Comparison of ENCODE assay signal across 22 cellular contexts in the genomic region with DNA sequence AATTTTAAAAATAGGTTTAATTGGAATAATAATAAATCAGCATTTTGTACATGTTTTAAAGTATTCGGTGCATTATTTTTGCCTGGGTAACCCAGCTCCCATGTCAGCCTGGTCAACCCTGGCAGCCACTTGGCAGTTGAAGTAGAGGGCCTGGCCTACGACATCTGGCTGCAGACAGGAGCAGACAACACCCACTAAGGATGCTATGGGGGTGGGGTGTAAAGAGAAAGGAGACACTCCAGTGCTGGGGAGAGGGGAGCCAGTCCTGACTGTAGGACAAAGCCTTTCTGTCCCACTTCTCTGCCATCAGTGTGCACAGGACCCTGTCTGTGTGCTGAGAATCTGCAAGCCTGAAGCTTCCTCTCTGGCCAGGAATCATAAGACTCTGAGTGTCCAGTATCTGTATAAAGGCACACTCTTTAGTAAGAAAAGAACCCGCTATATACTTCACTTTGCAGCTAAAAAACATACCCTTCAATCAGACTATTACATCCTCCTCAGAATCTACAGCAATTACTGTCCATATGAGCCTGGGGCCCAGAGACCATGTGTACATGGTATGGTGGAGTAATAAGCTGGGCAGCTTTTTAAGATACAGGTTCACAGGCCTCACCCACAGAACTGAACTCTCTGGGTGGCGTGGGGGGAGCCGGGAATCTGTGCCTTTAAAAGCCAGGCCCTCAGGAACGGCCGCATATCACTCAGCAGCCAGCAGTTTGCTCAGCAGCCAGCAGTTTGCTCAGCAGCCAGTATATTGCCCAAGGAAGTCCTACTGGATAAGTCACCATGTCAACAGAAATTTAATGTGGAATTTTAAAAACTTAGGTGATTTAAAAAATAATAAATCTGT.
DNase-seq lines count a peak whose midpoint lies in the region; ATAC-seq and TF ChIP-seq lines count a peak whose summit lies in the region.
"Had no signal": no experiment of that assay in that cellular context is flagged by ENCODE, and none has a peak within 500 bp of the region (broad histone marks: within the 10 kb centered on the region; RNA-seq: fewer than 3 reads in every experiment).

No MANE protein-coding gene starts in this region.

- no peak overlapping the region for H3K4me3 Mint-ChIP-seq in MCF 10A (ENCODE audit: unreplicated experiment)
- H3K4me3 Mint-ChIP-seq in stimulated activated memory B cell treated with anti-CD40 and anti-IgM and Interleukin-4, amounts not matched to agents 10 μg/mL and 1 μg/mL and 100 μg/mL, for 72 hours, result no peak overlapping the region
- H3K4me3 Mint-ChIP-seq: activated naive CD4-positive, alpha-beta T cell treated with anti-CD3 and anti-CD28 coated beads for 36 hours; T-helper 2 cell treated with Interferon-gamma antibody and Interleukin-4, amounts not matched to agents 5 μg/mL and 100 μg/mL, for 36 hours had no signal

- no peak overlapping the region for H3K27ac Mint-ChIP-seq in MCF 10A (ENCODE audit: low read depth, unreplicated experiment)
- no peak overlapping the region for H3K27ac Mint-ChIP-seq in stimulated activated memory B cell treated with anti-CD40 and anti-IgM and Interleukin-4, amounts not matched to agents 10 μg/mL and 1 μg/mL and 100 μg/mL, for 72 hours
- H3K27ac Mint-ChIP-seq: activated naive CD4-positive, alpha-beta T cell treated with anti-CD3 and anti-CD28 coated beads for 36 hours; T-helper 2 cell treated with Interferon-gamma antibody and Interleukin-4, amounts not matched to agents 5 μg/mL and 100 μg/mL, for 36 hours had no signal

- H3K27me3 Mint-ChIP-seq in MCF 10A (ENCODE audit: insufficient read depth, unreplicated experiment), result no peaks in the 10 kb centered on the region
- no peaks in the 10 kb centered on the region for H3K27me3 Mint-ChIP-seq in stimulated activated memory B cell treated with anti-CD40 and anti-IgM and Interleukin-4, amounts not matched to agents 10 μg/mL and 1 μg/mL and 100 μg/mL, for 72 hours

- H3K9me3 Mint-ChIP-seq in MCF 10A (ENCODE audit: unreplicated experiment), result no peaks in the 10 kb centered on the region
- no peaks in the 10 kb centered on the region for H3K9me3 Mint-ChIP-seq in stimulated activated memory B cell treated with anti-CD40 and anti-IgM and Interleukin-4, amounts not matched to agents 10 μg/mL and 1 μg/mL and 100 μg/mL, for 72 hours
- H3K9me3 Mint-ChIP-seq: activated naive CD4-positive, alpha-beta T cell treated with anti-CD3 and anti-CD28 coated beads for 36 hours; T-helper 2 cell treated with Interferon-gamma antibody and Interleukin-4, amounts not matched to agents 5 μg/mL and 100 μg/mL, for 36 hours had no signal

- CTCF ChIA-PET in MCF 10A (lab: Yijun Ruan, JAX), result no interaction called here

- peaks cover 9% of the 10 kb centered on the region for H3K36me3 Mint-ChIP-seq in MCF 10A (ENCODE audit: insufficient read depth, unreplicated experiment)
- peaks cover 28% of the 10 kb centered on the region for H3K36me3 Mint-ChIP-seq in stimulated activated memory B cell treated with anti-CD40 and anti-IgM and Interleukin-4, amounts not matched to agents 10 μg/mL and 1 μg/mL and 100 μg/mL, for 72 hours

- no peak for TF ChIP-seq CTCF in MCF 10A (IDR thresholded peaks at IDR 0.05; ENCODE audit: unreplicated experiment)
- TF ChIP-seq CTCF in omental fat pad (IDR thresholded peaks at IDR 0.05), result no peak

- POLR2A ChIA-PET in MCF 10A (lab: Yijun Ruan, JAX), result interaction anchor here (0.6 to 0.9 kb wide), 2 partner anchors 12 to 68 kb away, joined by 4 read pairs; no protein-coding TSS in a partner anchor

- peaks cover 7% of the 10 kb centered on the region for H3K4me1 Mint-ChIP-seq in MCF 10A (ENCODE audit: insufficient read depth, unreplicated experiment)
- peaks cover 11% of the 10 kb centered on the region for H3K4me1 Mint-ChIP-seq in stimulated activated memory B cell treated with anti-CD40 and anti-IgM and Interleukin-4, amounts not matched to agents 10 μg/mL and 1 μg/mL and 100 μg/mL, for 72 hours

- ATAC-seq in SK-N-SH treated with all-trans-retinoic acid at 6 μM for 48 hours (peak; percentile 56), omental fat pad (ENCODE audit: low FRiP score) (no peak)
- no peak for ATAC-seq in stimulated activated memory B cell treated with anti-CD40 and anti-IgM and Interleukin-4, amounts not matched to agents 10 μg/mL and 1 μg/mL and 100 μg/mL, for 72 hours
- ATAC-seq: left lobe of liver, mucosa of descending colon, upper lobe of right lung had no signal

- DNase-seq in AG20443 (ENCODE audit: low spot score), result peak; percentile 44
- DNase-seq in EH (ENCODE audit: low read depth), result peak; percentile 15
- DNase-seq in medulla oblongata (ENCODE audit: extremely low spot score), result peak; percentile 39
- no peak for DNase-seq in MCF 10A (ENCODE audit: unreplicated experiment)
- DNase-seq in SHP77 treated with DMSO at 0.1 percent for 48 hours (lab: John Stamatoyannopoulos, UW), result no peak
- DNase-seq in omental fat pad (ENCODE audit: low spot score), result no peak
- DNase-seq: activated CD4-positive, CD25-positive, alpha-beta regulatory T cell; activated CD8-positive, alpha-beta memory T cell treated with anti-CD3 and anti-CD28 coated beads for 24 hours; activated naive CD4-positive, alpha-beta T cell treated with anti-CD3 and anti-CD28 coated beads for 36 hours; activated T-cell treated with anti-CD3 and anti-CD28 coated beads, Interleukin-2, amount 50 U/mL, for 48 hours; AML-193; effector CD8-positive, alpha-beta T cell; KG1; mucosa of descending colon; NCI-H2029 treated with DMSO at 0.1 percent for 48 hours; OCI-M1; stimulated activated CD8-positive, alpha-beta memory T cell treated with anti-CD3 and anti-CD28 coated beads, Interleukin-4, amount 100 ng/mL, for 48 hours; upper lobe of right lung had no signal

- no TSS peak for BruUV-seq in MCF 10A (replicated peaks; lab: Mats Ljungman, UMichigan)

- intact Hi-C loops in MCF 10A (cut with micrococcal nuclease), result no loop called here

TF ChIP-seq in SK-N-SH treated with all-trans-retinoic acid at 6 μM for 48 hours, 23 proteins besides CTCF, POLR2A, EP300 and RAD21:
- TF ChIP-seq OSR1 (CRISPR knock-in tag; IDR thresholded peaks at IDR 0.05) (no peak), ZNF565 (CRISPR knock-in tag; conservative IDR thresholded peaks at IDR 0.05; ENCODE audit: low read depth) (no peak), RARB (CRISPR knock-in tag; IDR thresholded peaks at IDR 0.05) (no peak), TCF4 (CRISPR knock-in tag; IDR thresholded peaks at IDR 0.05; ENCODE audit: borderline replicate concordance) (no peak), ZC3H10 (CRISPR knock-in tag; IDR thresholded peaks at IDR 0.05) (no peak), PPARA (CRISPR knock-in tag; IDR thresholded peaks at IDR 0.05; ENCODE audit: borderline replicate concordance) (no peak), GLIS3 (CRISPR knock-in tag; IDR thresholded peaks at IDR 0.05) (no peak), ESRRG (CRISPR knock-in tag; IDR thresholded peaks at IDR 0.05) (no peak), ZNF8 (CRISPR knock-in tag; IDR thresholded peaks at IDR 0.05) (no peak), ZFP3 (CRISPR knock-in tag; IDR thresholded peaks at IDR 0.05) (no peak), SNAI2 (CRISPR knock-in tag; IDR thresholded peaks at IDR 0.05) (no peak)
- TF ChIP-seq, protein P1, sequence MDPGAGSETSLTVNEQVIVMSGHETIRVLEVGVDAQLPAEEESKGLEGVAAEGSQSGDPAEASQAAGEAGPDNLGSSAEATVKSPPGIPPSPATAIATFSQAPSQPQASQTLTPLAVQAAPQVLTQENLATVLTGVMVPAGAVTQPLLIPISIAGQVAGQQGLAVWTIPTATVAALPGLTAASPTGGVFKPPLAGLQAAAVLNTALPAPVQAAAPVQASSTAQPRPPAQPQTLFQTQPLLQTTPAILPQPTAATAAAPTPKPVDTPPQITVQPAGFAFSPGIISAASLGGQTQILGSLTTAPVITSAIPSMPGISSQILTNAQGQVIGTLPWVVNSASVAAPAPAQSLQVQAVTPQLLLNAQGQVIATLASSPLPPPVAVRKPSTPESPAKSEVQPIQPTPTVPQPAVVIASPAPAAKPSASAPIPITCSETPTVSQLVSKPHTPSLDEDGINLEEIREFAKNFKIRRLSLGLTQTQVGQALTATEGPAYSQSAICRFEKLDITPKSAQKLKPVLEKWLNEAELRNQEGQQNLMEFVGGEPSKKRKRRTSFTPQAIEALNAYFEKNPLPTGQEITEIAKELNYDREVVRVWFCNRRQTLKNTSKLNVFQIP (CRISPR knock-in tag; IDR thresholded peaks at IDR 0.05; ENCODE audit: borderline replicate concordance, low read depth), result no peak
- TF ChIP-seq, protein P2, sequence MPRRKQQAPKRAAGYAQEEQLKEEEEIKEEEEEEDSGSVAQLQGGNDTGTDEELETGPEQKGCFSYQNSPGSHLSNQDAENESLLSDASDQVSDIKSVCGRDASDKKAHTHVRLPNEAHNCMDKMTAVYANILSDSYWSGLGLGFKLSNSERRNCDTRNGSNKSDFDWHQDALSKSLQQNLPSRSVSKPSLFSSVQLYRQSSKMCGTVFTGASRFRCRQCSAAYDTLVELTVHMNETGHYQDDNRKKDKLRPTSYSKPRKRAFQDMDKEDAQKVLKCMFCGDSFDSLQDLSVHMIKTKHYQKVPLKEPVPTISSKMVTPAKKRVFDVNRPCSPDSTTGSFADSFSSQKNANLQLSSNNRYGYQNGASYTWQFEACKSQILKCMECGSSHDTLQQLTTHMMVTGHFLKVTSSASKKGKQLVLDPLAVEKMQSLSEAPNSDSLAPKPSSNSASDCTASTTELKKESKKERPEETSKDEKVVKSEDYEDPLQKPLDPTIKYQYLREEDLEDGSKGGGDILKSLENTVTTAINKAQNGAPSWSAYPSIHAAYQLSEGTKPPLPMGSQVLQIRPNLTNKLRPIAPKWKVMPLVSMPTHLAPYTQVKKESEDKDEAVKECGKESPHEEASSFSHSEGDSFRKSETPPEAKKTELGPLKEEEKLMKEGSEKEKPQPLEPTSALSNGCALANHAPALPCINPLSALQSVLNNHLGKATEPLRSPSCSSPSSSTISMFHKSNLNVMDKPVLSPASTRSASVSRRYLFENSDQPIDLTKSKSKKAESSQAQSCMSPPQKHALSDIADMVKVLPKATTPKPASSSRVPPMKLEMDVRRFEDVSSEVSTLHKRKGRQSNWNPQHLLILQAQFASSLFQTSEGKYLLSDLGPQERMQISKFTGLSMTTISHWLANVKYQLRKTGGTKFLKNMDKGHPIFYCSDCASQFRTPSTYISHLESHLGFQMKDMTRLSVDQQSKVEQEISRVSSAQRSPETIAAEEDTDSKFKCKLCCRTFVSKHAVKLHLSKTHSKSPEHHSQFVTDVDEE (CRISPR knock-in tag; IDR thresholded peaks at IDR 0.05), result no peak

Comparison
In these comparisons a context has a peak if more than half of its experiments do, and no peak if none do; other contexts are left out.
1. DNase-seq: peak in AG20443 (single experiment), EH (single experiment) and medulla oblongata (single experiment); none in MCF 10A (single experiment), SHP77 treated with DMSO at 0.1 percent for 48 hours (single experiment) and omental fat pad (single experiment).